ENCODE assay signal across 1 cellular context in genomic region chr13:49608932-49609331, GRCh38.
TF ChIP-seq lines count a peak whose summit lies in the region.

No MANE protein-coding gene starts in this region.

TF ChIP-seq in WTC11, 78 proteins besides CTCF, POLR2A, EP300 and RAD21 (continued from another document):
- TF ChIP-seq USF2 (CRISPR knock-in tag; IDR thresholded peaks at IDR 0.05) (no peak), NFATC4 (CRISPR knock-in tag; IDR thresholded peaks at IDR 0.05) (no peak), NFE2L1 (CRISPR knock-in tag; IDR thresholded peaks at IDR 0.05) (no peak), ZNF416 (CRISPR knock-in tag; IDR thresholded peaks at IDR 0.05) (no peak), IRF1 (CRISPR knock-in tag; IDR thresholded peaks at IDR 0.05) (no peak), RELA (CRISPR knock-in tag; IDR thresholded peaks at IDR 0.05; ENCODE audit: borderline replicate concordance) (no peak), MXD4 (CRISPR knock-in tag; IDR thresholded peaks at IDR 0.05; ENCODE audit: borderline replicate concordance) (no peak), EMX1 (CRISPR knock-in tag; IDR thresholded peaks at IDR 0.05) (no peak)
